ENCODE assay signal across 7 cellular contexts in the genomic region with DNA sequence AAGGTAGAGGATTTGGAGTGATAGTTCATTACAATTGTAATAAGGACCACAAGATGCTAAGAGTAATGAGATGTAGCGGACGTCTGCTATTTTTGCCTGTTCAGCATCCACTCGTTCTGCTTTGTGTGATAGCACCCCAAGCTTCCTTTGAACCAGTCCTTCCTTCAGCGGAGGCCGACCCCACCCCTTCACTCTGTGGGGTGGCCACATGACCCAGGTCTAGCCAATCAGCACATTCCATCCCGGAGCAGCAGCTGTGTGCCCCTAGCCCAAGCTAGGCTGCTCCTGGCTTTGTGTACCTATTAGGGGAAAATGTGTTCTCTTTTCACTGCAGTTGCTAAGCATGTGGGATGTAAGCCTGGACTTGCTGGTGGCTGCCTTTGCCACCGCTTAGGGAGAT.
A peak's percentile ranks its signal among the peaks of the same experiment; 100 is the strongest.
DNase-seq lines count a peak whose midpoint lies in the region; ATAC-seq, FAIRE-seq and TF ChIP-seq lines count a peak whose summit lies in the region.
"Not testable (repeated sequence)": the region's sequence is repeated elsewhere in the genome, so short reads cannot be mapped to it uniquely, and the experiment has no call there.

No MANE protein-coding gene starts in this region.

- not testable (repeated sequence) for FAIRE-seq in K562 (lab: Jason Lieb, UNC)

- not testable (repeated sequence) for H3K9me1 ChIP-seq in IMR-90 (ENCODE audit: insufficient read depth, low read length); K562 (ENCODE audit: control insufficient read depth, insufficient read depth, low read length)

- H4K8ac ChIP-seq in IMR-90 (ENCODE audit: low read depth in 2 of 2, low read length in 2 of 2): not testable (repeated sequence)

- not testable (repeated sequence) for H3K9ac ChIP-seq in IMR-90 (ENCODE audit: low read depth, low read length); K562 (ENCODE audit: insufficient read depth in 1 of 2, low read depth in 2 of 2, low read length in 2 of 2)

- dilution Hi-C loops in IMR-90 (cut with HindIII; ENCODE audit: low sequenced_read_pairs, unreplicated experiment): not testable (repeated sequence)

- H3K27ac Mint-ChIP-seq in activated B cell treated with CpG ODN at 0.5 μM for 24 hours; glutamatergic neuron (ENCODE audit: unreplicated experiment); naive thymus-derived CD4-positive, alpha-beta T cell; stimulated activated naive B cell treated with anti-CD40 and anti-IgM and Interleukin-4, amounts not matched to agents 10 μg/mL and 1 μg/mL and 100 μg/mL, for 72 hours: not testable (repeated sequence)

- in situ Hi-C loops in IMR-90 (cut with MboI; ENCODE audit: low sequenced_read_pairs); K562 (cut with MboI): not testable (repeated sequence)

- not testable (repeated sequence) for H2AK5ac ChIP-seq in IMR-90 (ENCODE audit: low read depth, low read length)

- H3K4me2 ChIP-seq in IMR-90 (ENCODE audit: low read depth, low read length); K562 (ENCODE audit: insufficient read depth, low read length): not testable (repeated sequence)

- not testable (repeated sequence) for H2AFZ ChIP-seq in IMR-90 (replicated peaks; ENCODE audit: low read length, poor library complexity); K562 (ENCODE audit: low read depth, low read length)

- not testable (repeated sequence) for H3K36me3 ChIP-seq in BE2C; IMR-90 (ENCODE audit: control insufficient read depth, insufficient read depth, low read length); K562 (ENCODE audit: control insufficient read depth, insufficient read depth, low read length); naive thymus-derived CD4-positive, alpha-beta T cell (ENCODE audit: control insufficient read depth in 2 of 3, insufficient read depth in 3 of 3, low read length in 3 of 3)

- not testable (repeated sequence) for H2BK5ac ChIP-seq in IMR-90 (ENCODE audit: low read depth, low read length, poor library complexity, severe bottlenecking)

- intact Hi-C loops in IMR-90 (cut with micrococcal nuclease); activated B cell treated with CpG ODN at 0.5 μM for 24 hours (cut with micrococcal nuclease); K562 (cut with micrococcal nuclease); naive thymus-derived CD4-positive, alpha-beta T cell (cut with micrococcal nuclease): not testable (repeated sequence)

- TF ChIP-seq POLR2A in IMR-90 (IDR thresholded peaks at IDR 0.05; ENCODE audit: low read depth, low read length); K562 (conservative IDR thresholded peaks at IDR 0.05): not testable (repeated sequence)

- H3K27me3 ChIP-seq in BE2C; IMR-90 (ENCODE audit: control insufficient read depth, insufficient read depth, low read length); K562 (ENCODE audit: control insufficient read depth in 2 of 2, insufficient read depth in 2 of 2, low read length in 2 of 2); naive thymus-derived CD4-positive, alpha-beta T cell (ENCODE audit: control insufficient read depth in 2 of 2, insufficient read depth in 2 of 2, low read length in 2 of 2): not testable (repeated sequence)

- peak; percentile 62 for ATAC-seq in IMR-90 (ENCODE audit: low read depth)
- ATAC-seq in activated B cell treated with CpG ODN at 0.5 μM for 24 hours (ENCODE audit: low read depth): peak; percentile 61
- peak; percentile 96 for ATAC-seq in K562
- peak; percentile 36 for ATAC-seq in naive thymus-derived CD4-positive, alpha-beta T cell
- peak; percentile 88 to 93 for ATAC-seq in stimulated activated naive B cell treated with anti-CD40 and anti-IgM and Interleukin-4, amounts not matched to agents 10 μg/mL and 1 μg/mL and 100 μg/mL, for 72 hours (replicated peaks)

- H3K4me1 Mint-ChIP-seq in activated B cell treated with CpG ODN at 0.5 μM for 24 hours; glutamatergic neuron (ENCODE audit: low read depth, unreplicated experiment); naive thymus-derived CD4-positive, alpha-beta T cell; stimulated activated naive B cell treated with anti-CD40 and anti-IgM and Interleukin-4, amounts not matched to agents 10 μg/mL and 1 μg/mL and 100 μg/mL, for 72 hours: not testable (repeated sequence)

- not testable (repeated sequence) for H3K36me3 Mint-ChIP-seq in activated B cell treated with CpG ODN at 0.5 μM for 24 hours (ENCODE audit: low read depth); glutamatergic neuron (ENCODE audit: unreplicated experiment); naive thymus-derived CD4-positive, alpha-beta T cell; stimulated activated naive B cell treated with anti-CD40 and anti-IgM and Interleukin-4, amounts not matched to agents 10 μg/mL and 1 μg/mL and 100 μg/mL, for 72 hours

- H3K79me1 ChIP-seq in IMR-90 (ENCODE audit: low read depth in 1 of 2, low read length in 2 of 2): not testable (repeated sequence)

- H3K23ac ChIP-seq in IMR-90 (ENCODE audit: low read depth, low read length): not testable (repeated sequence)

- not testable (repeated sequence) for TF ChIP-seq CTCF in BE2C (IDR thresholded peaks at IDR 0.05; ENCODE audit: low read depth, low read length); IMR-90 (conservative IDR thresholded peaks at IDR 0.05; ENCODE audit: low read depth, low read length); activated B cell treated with CpG ODN at 0.5 μM for 24 hours (IDR thresholded peaks at IDR 0.05); K562 (IDR thresholded peaks at IDR 0.05 in 2 of 3, conservative IDR thresholded peaks at IDR 0.05 in 1 of 3; ENCODE audit: insufficient read depth in 2 of 3, low read depth in 1 of 3, low read length in 3 of 3); glutamatergic neuron (IDR thresholded peaks at IDR 0.05; ENCODE audit: partially characterized antibody, unreplicated experiment)

- not testable (repeated sequence) for TF ChIP-seq EP300 in K562 (IDR thresholded peaks at IDR 0.05; ENCODE audit: low read length)

- not testable (repeated sequence) for H3K4me3 Mint-ChIP-seq in activated B cell treated with CpG ODN at 0.5 μM for 24 hours; glutamatergic neuron (ENCODE audit: unreplicated experiment); naive thymus-derived CD4-positive, alpha-beta T cell; stimulated activated naive B cell treated with anti-CD40 and anti-IgM and Interleukin-4, amounts not matched to agents 10 μg/mL and 1 μg/mL and 100 μg/mL, for 72 hours

- not testable (repeated sequence) for H4K20me1 ChIP-seq in IMR-90 (ENCODE audit: insufficient read depth, low read length); K562 (replicated peaks; ENCODE audit: control insufficient read depth, insufficient read depth, low read length)

- BruUV-seq in IMR-90 (replicated peaks; lab: Mats Ljungman, UMichigan); K562 (replicated peaks; lab: Mats Ljungman, UMichigan): not testable (repeated sequence)

- not testable (repeated sequence) for H3K27me3 Mint-ChIP-seq in activated B cell treated with CpG ODN at 0.5 μM for 24 hours; glutamatergic neuron (ENCODE audit: unreplicated experiment); naive thymus-derived CD4-positive, alpha-beta T cell; stimulated activated naive B cell treated with anti-CD40 and anti-IgM and Interleukin-4, amounts not matched to agents 10 μg/mL and 1 μg/mL and 100 μg/mL, for 72 hours

- H3K9me3 ChIP-seq in BE2C; IMR-90 (ENCODE audit: control insufficient read depth, insufficient read depth, low read length); K562 (replicated peaks; ENCODE audit: control insufficient read depth, insufficient read depth, low read depth, low read length); naive thymus-derived CD4-positive, alpha-beta T cell (ENCODE audit: control insufficient read depth in 2 of 3, low read length in 3 of 3): not testable (repeated sequence)

- H3K27ac ChIP-seq in IMR-90 (ENCODE audit: insufficient read depth, low read length); K562 (ENCODE audit: extremely low read depth, low read depth, low read length); naive thymus-derived CD4-positive, alpha-beta T cell (ENCODE audit: low read depth, low read length): not testable (repeated sequence)

- not testable (repeated sequence) for H3K4ac ChIP-seq in IMR-90 (ENCODE audit: low read depth, low read length)

- H4K5ac ChIP-seq in IMR-90 (ENCODE audit: low read depth, low read length): not testable (repeated sequence)

- H4K91ac ChIP-seq in IMR-90 (ENCODE audit: insufficient read depth, low read depth, low read length): not testable (repeated sequence)

- not testable (repeated sequence) for H3K4me1 ChIP-seq in BE2C; IMR-90 (ENCODE audit: control insufficient read depth, insufficient read depth, low read length); K562 (replicated peaks in 1 of 2; ENCODE audit: control insufficient read depth in 2 of 2, insufficient read depth in 2 of 2, low read length in 2 of 2); naive thymus-derived CD4-positive, alpha-beta T cell (ENCODE audit: control insufficient read depth in 2 of 2, insufficient read depth in 2 of 2, low read length in 2 of 2)

- DNase-seq in BE2C (peak; percentile 50), glutamatergic neuron (peak; percentile 62)
- DNase-seq in IMR-90; activated B cell treated with CpG ODN at 0.5 μM for 24 hours; K562 (ENCODE audit: extremely low read depth in 1 of 4, low spot score in 3 of 4); naive thymus-derived CD4-positive, alpha-beta T cell: not testable (repeated sequence)
- DNase-seq in stimulated activated naive B cell treated with anti-CD40 and anti-IgM and Interleukin-4, amounts not matched to agents 10 μg/mL and 1 μg/mL and 100 μg/mL, for 72 hours: peak; percentile 31

- not testable (repeated sequence) for H2BK120ac ChIP-seq in IMR-90 (ENCODE audit: low read depth, low read length)

- not testable (repeated sequence) for H3K9me3 Mint-ChIP-seq in activated B cell treated with CpG ODN at 0.5 μM for 24 hours; glutamatergic neuron (ENCODE audit: unreplicated experiment); naive thymus-derived CD4-positive, alpha-beta T cell; stimulated activated naive B cell treated with anti-CD40 and anti-IgM and Interleukin-4, amounts not matched to agents 10 μg/mL and 1 μg/mL and 100 μg/mL, for 72 hours

- H3K18ac ChIP-seq in IMR-90 (ENCODE audit: low read depth, low read length): not testable (repeated sequence)

- H3K14ac ChIP-seq in IMR-90 (replicated peaks; ENCODE audit: low read depth, low read length): not testable (repeated sequence)

- not testable (repeated sequence) for H2BK15ac ChIP-seq in IMR-90 (ENCODE audit: low read depth, low read length)

- not testable (repeated sequence) for TF ChIP-seq RAD21 in IMR-90 (IDR thresholded peaks at IDR 0.05; ENCODE audit: low read length); K562 (CRISPR knock-in tag; conservative IDR thresholded peaks at IDR 0.05 in 1 of 2, IDR thresholded peaks at IDR 0.05 in 1 of 2)

- POLR2A ChIA-PET in IMR-90 (lab: Charles Lee; ENCODE audit: unreplicated experiment); activated B cell treated with CpG ODN at 0.5 μM for 24 hours (lab: Charles Lee); K562 (lab: Yijun Ruan, JAX); naive thymus-derived CD4-positive, alpha-beta T cell (lab: Charles Lee): not testable (repeated sequence)

- WGBS in IMR-90 (ENCODE audit: extremely low coverage in 2 of 2, insufficient read length in 1 of 2), 2 experiments: no CpG with 5 or more reads among the region's 7 CpGs
- WGBS in K562 (ENCODE audit: insufficient coverage, low coverage, missing lambda C conversion rate): no CpG with 5 or more reads among the region's 7 CpGs

- H3K4me3 ChIP-seq in BE2C (ENCODE audit: low read depth, low read length); IMR-90 (ENCODE audit: insufficient read depth, low read depth, low read length); K562; naive thymus-derived CD4-positive, alpha-beta T cell (ENCODE audit: low read length): not testable (repeated sequence)

- CTCF ChIA-PET in IMR-90 (lab: Yijun Ruan, JAX); activated B cell treated with CpG ODN at 0.5 μM for 24 hours (lab: Charles Lee); K562 (lab: Yijun Ruan, JAX; ENCODE audit: low intra/inter-chr PET ratio); naive thymus-derived CD4-positive, alpha-beta T cell (lab: Charles Lee): not testable (repeated sequence)

- not testable (repeated sequence) for H2BK20ac ChIP-seq in IMR-90 (ENCODE audit: low read depth, low read length)

- not testable (repeated sequence) for H2AK9ac ChIP-seq in IMR-90 (replicated peaks; ENCODE audit: low read depth, low read length, poor library complexity)

- H3K79me2 ChIP-seq in K562 (ENCODE audit: control insufficient read depth, insufficient read depth, low read length): not testable (repeated sequence)

- not testable (repeated sequence) for H3K56ac ChIP-seq in IMR-90 (ENCODE audit: extremely low read depth, insufficient read depth, low read length)

Comparison
In these comparisons a context has a peak if more than half of its experiments do, and no peak if none do; other contexts are left out.
1. ATAC-seq: peak in every context shown above with its lines; median percentile 96 in K562; 90 in stimulated activated naive B cell treated with anti-CD40 and anti-IgM and Interleukin-4, amounts not matched to agents 10 μg/mL and 1 μg/mL and 100 μg/mL, for 72 hours; 62 in IMR-90; 61 in activated B cell treated with CpG ODN at 0.5 μM for 24 hours; 36 in naive thymus-derived CD4-positive, alpha-beta T cell.